ENCODE assay signal across 2 cellular contexts in genomic region chr10:15020966-15021365, GRCh38.
TF ChIP-seq lines count a peak whose summit lies in the region.

No MANE protein-coding gene starts in this region.

TF ChIP-seq in GM12891, 5 proteins besides CTCF, POLR2A, EP300 and RAD21:
- 0 out of 2 replicates have a peak, but pooled peaks have one; percentile 15 for TF ChIP-seq SPI1 (IDR thresholded peaks at IDR 0.05; ENCODE audit: low read depth, low read length)

TF ChIP-seq in HepG2, 621 proteins besides CTCF, POLR2A, EP300 and RAD21:
- 0 out of 2 replicates have a peak, but pooled peaks have one; percentile 33 for TF ChIP-seq ELF3 (CRISPR knock-in tag; IDR thresholded peaks at IDR 0.05)
TF ChIP-seq in HepG2: peak in this region for 1; not testable (repeated sequence) for 620.
